In genomic region chr2:208256192-208256782, GRCh38 we compare ENCODE assay signal across 8 cellular contexts. TPM values are rescaled to one million over a fixed set of nuclear protein-coding genes. Genes with fewer than 3 reads are reported as not detected.
DNase-seq lines count a peak whose midpoint lies in the region; ATAC-seq and TF ChIP-seq lines count a peak whose summit lies in the region.

No MANE protein-coding gene starts in this region.

- no peak overlapping the region for H3K4me3 ChIP-seq in astrocyte of the spinal cord (ENCODE audit: low read depth, low read length)

- no peak for ATAC-seq in HG02678 (IDR thresholded peaks at IDR 0.05; ENCODE audit: unreplicated experiment)
- no peak for ATAC-seq in HG02759 (IDR thresholded peaks at IDR 0.05; ENCODE audit: unreplicated experiment)

- TF ChIP-seq CTCF in astrocyte of the spinal cord (IDR thresholded peaks at IDR 0.05; ENCODE audit: low read depth, low read length) (peak; percentile 36), nephron progenitor cell (IDR thresholded peaks at IDR 0.05) (peak; percentile 11)

- in situ Hi-C loops in astrocyte of the spinal cord (cut with HindIII; ENCODE audit: low sequenced_read_pairs): no loop called here

- peaks cover 3% of the 10 kb centered on the region for H3K9me3 Mint-ChIP-seq in nephron progenitor cell

- H3K4me3 Mint-ChIP-seq in nephron progenitor cell: peak overlapping the region; percentile 99

- H3K4me1 Mint-ChIP-seq in nephron progenitor cell: peaks cover 46% of the 10 kb centered on the region

- peak overlapping the region; percentile 37 for H3K27ac Mint-ChIP-seq in nephron progenitor cell

- H3K36me3 Mint-ChIP-seq in nephron progenitor cell (ENCODE audit: low read depth): peaks cover 16% of the 10 kb centered on the region

- H3K27me3 Mint-ChIP-seq in nephron progenitor cell (ENCODE audit: low read depth, poor library complexity): peaks cover 3% of the 10 kb centered on the region

- DNase-seq in NCI-H748 (lab: John Stamatoyannopoulos, UW; ENCODE audit: unreplicated experiment): peak; percentile 24
- no peak for DNase-seq in NCI-H748 treated with DMSO at 0.1 percent for 48 hours (lab: John Stamatoyannopoulos, UW)
- peak; percentile 28 for DNase-seq in HT-29 (ENCODE audit: low spot score)
- DNase-seq in astrocyte of the spinal cord (ENCODE audit: low read depth, low spot score): no peak
- DNase-seq in nephron progenitor cell: no peak
- no peak for DNase-seq in SKM-1 treated with dmso at 0.1 percent for 144 hours (lab: John Stamatoyannopoulos, UW; ENCODE audit: unreplicated experiment)

RNA-seq across cellular contexts. Expression of gene IDH1, which starts 1.4 kb away (rescaled TPM):
- 85.9 and 86.5 TPM in 2 replicates for total RNA-seq in HT-29 (2014; rRNA removed; shearing (Covaris generic))

RNA-seq across cellular contexts. Expression of gene PIKFYVE, which starts 9.8 kb away (rescaled TPM):
- total RNA-seq in HT-29 (2014; rRNA removed; shearing (Covaris generic)): 7.2 and 10.1 TPM in 2 replicates

Comparison
In these comparisons a context has a peak if more than half of its experiments do, and no peak if none do; other contexts are left out.
1. DNase-seq: peak in NCI-H748 (single experiment) and HT-29 (single experiment); none in NCI-H748 treated with DMSO at 0.1 percent for 48 hours (single experiment), astrocyte of the spinal cord (single experiment), nephron progenitor cell (single experiment) and SKM-1 treated with dmso at 0.1 percent for 144 hours (single experiment).